8 cellular contexts compared by ENCODE assay signal in the genomic region with DNA sequence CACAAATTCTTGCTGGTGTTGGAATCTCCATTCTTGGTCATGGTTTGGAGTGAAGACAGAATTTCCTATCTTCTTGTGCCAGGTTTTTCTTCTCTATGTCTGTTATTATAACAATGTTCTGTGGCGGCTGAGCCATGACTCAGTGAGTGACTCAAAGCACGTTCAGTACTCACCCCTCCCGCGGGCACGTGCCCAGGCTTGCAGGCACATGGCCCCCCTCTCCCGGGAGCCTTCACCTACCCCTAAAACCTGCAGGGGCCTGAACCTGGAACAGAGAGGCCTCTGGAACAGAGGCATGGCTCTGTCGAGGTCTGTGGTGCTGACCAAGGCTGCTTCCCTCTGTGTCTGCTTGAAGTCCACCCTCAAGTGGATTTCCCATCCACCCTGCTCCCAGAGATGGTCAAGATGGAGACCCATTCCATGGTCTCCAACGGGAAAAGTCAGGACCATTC. TPM values are rescaled to one million over a fixed set of nuclear protein-coding genes. Genes with fewer than 3 reads are reported as not detected.
DNase-seq lines count a peak whose midpoint lies in the region; ATAC-seq and TF ChIP-seq lines count a peak whose summit lies in the region.

No MANE protein-coding gene starts in this region.

- H2BK5ac ChIP-seq in neuronal stem cell (ENCODE audit: low read length): no peak overlapping the region

- no peak overlapping the region for H3K23ac ChIP-seq in neuronal stem cell (ENCODE audit: low read depth, low read length, poor library complexity)

- H2BK120ac ChIP-seq in neuronal stem cell (ENCODE audit: low read depth, low read length): no peak overlapping the region

- H3K9me3 ChIP-seq in neuronal stem cell (replicated peaks in 1 of 2; ENCODE audit: control insufficient read depth in 2 of 2, insufficient read depth in 1 of 2, low read depth in 1 of 2, low read length in 2 of 2): peaks cover 0 to 1% of the 10 kb centered on the region in 2 donors

- no peak overlapping the region for H3K4ac ChIP-seq in neuronal stem cell (ENCODE audit: low read length)

- H4K8ac ChIP-seq in neuronal stem cell (ENCODE audit: low read depth, low read length): no peak overlapping the region

- no peak for TF ChIP-seq CTCF in retinal pigment epithelial cell (conservative IDR thresholded peaks at IDR 0.05; ENCODE audit: low read depth, low read length)

- DNase-seq in Daoy (ENCODE audit: low read depth) (peak; percentile 82), SW480 (ENCODE audit: low spot score) (peak; percentile 54), foreskin melanocyte (peak; percentile 68), retinal pigment epithelial cell (ENCODE audit: low read depth) (peak; percentile 52), neuronal stem cell (ENCODE audit: low spot score) (no peak), NCI-H82 treated with DMSO at 0.1 percent for 48 hours (lab: John Stamatoyannopoulos, UW; ENCODE audit: unreplicated experiment) (no peak)

- H2AK5ac ChIP-seq in neuronal stem cell (ENCODE audit: low read depth, low read length): no peak overlapping the region

- H3K4me3 ChIP-seq in retinal pigment epithelial cell (ENCODE audit: low read length) (no peak overlapping the region), neuronal stem cell (ENCODE audit: low read length in 2 of 2) (no peak overlapping the region)

- H2AFZ ChIP-seq in neuronal stem cell (ENCODE audit: low read length): no peak overlapping the region

- no peak overlapping the region for H3K27ac ChIP-seq in neuronal stem cell (replicated peaks; ENCODE audit: low read length)

- ATAC-seq in GM21360 (IDR thresholded peaks at IDR 0.05; ENCODE audit: unreplicated experiment) (no peak), HG02610 (IDR thresholded peaks at IDR 0.05; ENCODE audit: unreplicated experiment) (no peak)

- no peak overlapping the region for H2BK12ac ChIP-seq in neuronal stem cell (ENCODE audit: low read length)

- no peak overlapping the region for H3K18ac ChIP-seq in neuronal stem cell (ENCODE audit: low read length)

- H3K4me2 ChIP-seq in neuronal stem cell (ENCODE audit: insufficient read depth, low read length, poor library complexity, severe bottlenecking): no peak overlapping the region

- no CpG with 5 or more reads among the region's 8 CpGs for WGBS in neuronal stem cell (ENCODE audit: extremely low coverage in 2 of 2, insufficient read length in 2 of 2, insufficient replicate concordance in 1 of 2), 2 donors

- H3K14ac ChIP-seq in neuronal stem cell (ENCODE audit: low read length): no peak overlapping the region

- no peaks in the 10 kb centered on the region for H3K27me3 ChIP-seq in neuronal stem cell (ENCODE audit: control insufficient read depth in 3 of 3, insufficient read depth in 3 of 3, low read depth in 1 of 3, low read length in 3 of 3)

- no peaks in the 10 kb centered on the region for H3K4me1 ChIP-seq in neuronal stem cell (ENCODE audit: control insufficient read depth in 2 of 2, insufficient read depth in 1 of 2, low read depth in 1 of 2, low read length in 2 of 2)

- H2BK15ac ChIP-seq in neuronal stem cell (ENCODE audit: low read length): no peak overlapping the region

- peaks cover 2% of the 10 kb centered on the region for H3K79me1 ChIP-seq in neuronal stem cell (ENCODE audit: low read depth, low read length)

- no peak overlapping the region for H3K9ac ChIP-seq in neuronal stem cell (ENCODE audit: low read depth, low read length, poor library complexity)

- H3K36me3 ChIP-seq in neuronal stem cell (replicated peaks in 1 of 2; ENCODE audit: control insufficient read depth in 2 of 2, insufficient read depth in 2 of 2, low read length in 2 of 2): peaks cover 41 to 58% of the 10 kb centered on the region in 2 donors

- H4K91ac ChIP-seq in neuronal stem cell (ENCODE audit: low read depth, low read length, poor library complexity): no peak overlapping the region

RNA-seq across cellular contexts. Expression of a gene that starts 27.6 kb away (rescaled TPM):
- total RNA-seq in Daoy (2014; rRNA removed; shearing (Covaris generic)): 11.3 and 11.5 TPM in 2 replicates
- polyA plus RNA-seq in neuronal stem cell (2013, experiment 1 of 2): 99.5 TPM
- polyA plus RNA-seq in neuronal stem cell (2013, experiment 2 of 2): 94.2 TPM

RNA-seq across cellular contexts. Expression of a gene that starts 30.3 kb away (rescaled TPM):
- not detected in 2 replicates for total RNA-seq in Daoy (2014; rRNA removed; shearing (Covaris generic))
- 0.85 TPM for polyA plus RNA-seq in neuronal stem cell (2013, experiment 1 of 2)
- 0.84 TPM for polyA plus RNA-seq in neuronal stem cell (2013, experiment 2 of 2)

RNA-seq across cellular contexts. Expression of a gene that starts 37.6 kb away (rescaled TPM):
- total RNA-seq in Daoy (2014; rRNA removed; shearing (Covaris generic)): 29.9 and 32.8 TPM in 2 replicates
- polyA plus RNA-seq in neuronal stem cell (2013, experiment 1 of 2): 11.8 TPM
- polyA plus RNA-seq in neuronal stem cell (2013, experiment 2 of 2): 12.2 TPM

RNA-seq across cellular contexts. Expression of a gene that starts 37.8 kb away (rescaled TPM):
- total RNA-seq in Daoy (2014; rRNA removed; shearing (Covaris generic)): 444 and 464 TPM in 2 replicates
- polyA plus RNA-seq in neuronal stem cell (2013, experiment 1 of 2): 841 TPM
- polyA plus RNA-seq in neuronal stem cell (2013, experiment 2 of 2): 834 TPM

RNA-seq across cellular contexts. Expression of a gene that starts 44.2 kb away (rescaled TPM):
- 6.4 and 7.6 TPM in 2 replicates for total RNA-seq in Daoy (2014; rRNA removed; shearing (Covaris generic))
- polyA plus RNA-seq in neuronal stem cell (2013, experiment 1 of 2): 12.1 TPM
- 12.0 TPM for polyA plus RNA-seq in neuronal stem cell (2013, experiment 2 of 2)

Comparison
In these comparisons a context has a peak if more than half of its experiments do, and no peak if none do; other contexts are left out.
1. DNase-seq: peak in Daoy (single experiment), SW480 (single experiment), foreskin melanocyte (single experiment) and retinal pigment epithelial cell (single experiment); none in neuronal stem cell (single experiment) and NCI-H82 treated with DMSO at 0.1 percent for 48 hours (single experiment).